In genomic region chr4:53747401-53747800, GRCh38 we compare ENCODE assay signal across 19 cellular contexts.
DNase-seq lines count a peak whose midpoint lies in the region; ATAC-seq and TF ChIP-seq lines count a peak whose summit lies in the region.
"Had no signal": no experiment of that assay in that cellular context is flagged by ENCODE, and none has a peak within 500 bp of the region (broad histone marks: within the 10 kb centered on the region; RNA-seq: fewer than 3 reads in every experiment).

No MANE protein-coding gene starts in this region.

- H3K4me3 ChIP-seq in DOHH2 (ENCODE audit: low read length) (peak overlapping the region; percentile 63), KMS-11 (IDR thresholded peaks at IDR 0.05; ENCODE audit: insufficient read depth, low read depth, low read length) (no peak overlapping the region)

- no peak for TF ChIP-seq CTCF in DOHH2 (IDR thresholded peaks at IDR 0.05; ENCODE audit: low read depth, low read length, poor library complexity, severe bottlenecking)
- no peak for TF ChIP-seq CTCF in KMS-11 (conservative IDR thresholded peaks at IDR 0.05; ENCODE audit: low read depth, low read length)
- TF ChIP-seq CTCF in activated B cell treated with CpG ODN at 0.5 μM for 24 hours (IDR thresholded peaks at IDR 0.05) = no peak
- TF ChIP-seq CTCF in glutamatergic neuron (IDR thresholded peaks at IDR 0.05; ENCODE audit: partially characterized antibody, unreplicated experiment) = no peak
- TF ChIP-seq CTCF in MCF 10A (IDR thresholded peaks at IDR 0.05; ENCODE audit: unreplicated experiment) = no peak

- H3K27ac Mint-ChIP-seq in activated B cell treated with CpG ODN at 0.5 μM for 24 hours (peak overlapping the region; percentile 70), naive B cell (peak overlapping the region in 2 of 6 donors; percentile 67 to 92), glutamatergic neuron (ENCODE audit: unreplicated experiment) (no peak overlapping the region), MCF 10A (ENCODE audit: low read depth, unreplicated experiment) (no peak overlapping the region)
- H3K27ac Mint-ChIP-seq: CD14-positive monocyte had no signal

- H3F3A ChIP-seq in DOHH2 (ENCODE audit: control insufficient read depth, insufficient read depth) = peaks cover 36% of the 10 kb centered on the region

- CTCF ChIA-PET in activated B cell treated with CpG ODN at 0.5 μM for 24 hours (lab: Charles Lee) = interaction anchor here (1.9 kb wide), 1 partner anchor 41 kb away, joined by 14 read pairs; no protein-coding TSS in a partner anchor
- CTCF ChIA-PET in MCF 10A (lab: Yijun Ruan, JAX) = interaction anchor here (1.0 to 1.8 kb wide), 2 partner anchors 41 to 44 kb away, joined by 4 to 5 read pairs; no protein-coding TSS in a partner anchor

- ATAC-seq in activated B cell treated with CpG ODN at 0.5 μM for 24 hours (ENCODE audit: low read depth) (no peak), naive B cell (ENCODE audit: low read depth in 2 of 2) (no peak), HG02970 (IDR thresholded peaks at IDR 0.05; ENCODE audit: low FRiP score, unreplicated experiment) (no peak)
- ATAC-seq: PC-3 had no signal

- POLR2A ChIA-PET in activated B cell treated with CpG ODN at 0.5 μM for 24 hours (lab: Charles Lee) (interaction anchor here (1.9 kb wide), 1 partner anchor 45 kb away, joined by 15 read pairs; no protein-coding TSS in a partner anchor), MCF 10A (lab: Yijun Ruan, JAX) (interaction anchor here (0.6 kb wide), 2 partner anchors 94 to 504 kb away, joined by 3 read pairs; no protein-coding TSS in a partner anchor)

- no TSS peak for BruUV-seq in MCF 10A (replicated peaks; lab: Mats Ljungman, UMichigan)

- DNase-seq in activated B cell treated with CpG ODN at 0.5 μM for 24 hours (no peak), naive B cell (no peak), NCI-H2171 (lab: John Stamatoyannopoulos, UW) (no peak), glutamatergic neuron (no peak), MCF 10A (ENCODE audit: unreplicated experiment) (no peak)
- DNase-seq: DMS53, NCI-H1092 treated with DMSO at 0.1 percent for 48 hours, NCI-H1436 treated with DMSO at 0.1 percent for 48 hours, NCI-H2029 treated with DMSO at 0.1 percent for 48 hours, NCI-H345, NCI-H524, NCI-H774, PC-3, Right ventricle myocardium superior, T-helper 2 cell had no signal

- no peaks in the 10 kb centered on the region for H3K9me2 ChIP-seq in DOHH2 (replicated peaks; ENCODE audit: control insufficient read depth, low read length)

- H4K20me1 ChIP-seq in DOHH2 (ENCODE audit: control insufficient read depth, insufficient read depth, low read depth, low read length) (no peaks in the 10 kb centered on the region), KMS-11 (ENCODE audit: insufficient read depth) (no peaks in the 10 kb centered on the region)

- H3K4me1 Mint-ChIP-seq in activated B cell treated with CpG ODN at 0.5 μM for 24 hours (peaks cover 66% of the 10 kb centered on the region), naive B cell (peaks cover 43 to 63% (median 52%) of the 10 kb centered on the region in 3 donors), glutamatergic neuron (ENCODE audit: low read depth, unreplicated experiment) (no peaks in the 10 kb centered on the region), MCF 10A (ENCODE audit: insufficient read depth, unreplicated experiment) (no peaks in the 10 kb centered on the region)

- H3K9ac ChIP-seq in KMS-11 = no peak overlapping the region

- H3K36me3 Mint-ChIP-seq in activated B cell treated with CpG ODN at 0.5 μM for 24 hours (ENCODE audit: low read depth) (no peaks in the 10 kb centered on the region), naive B cell (no peaks in the 10 kb centered on the region), glutamatergic neuron (ENCODE audit: unreplicated experiment) (no peaks in the 10 kb centered on the region), MCF 10A (ENCODE audit: insufficient read depth, unreplicated experiment) (no peaks in the 10 kb centered on the region)
- H3K36me3 Mint-ChIP-seq: CD14-positive monocyte had no signal

- H3K4me1 ChIP-seq in DOHH2 (ENCODE audit: control insufficient read depth, low read length) (peaks cover 97% of the 10 kb centered on the region), KMS-11 (ENCODE audit: low read depth, poor library complexity, severe bottlenecking) (peaks cover 28% of the 10 kb centered on the region)

- H3K79me2 ChIP-seq in DOHH2 (ENCODE audit: control insufficient read depth, low read length) = no peaks in the 10 kb centered on the region
- H3K79me2 ChIP-seq in KMS-11 (ENCODE audit: insufficient read depth, low read depth) = no peaks in the 10 kb centered on the region

- H3K9me3 Mint-ChIP-seq in activated B cell treated with CpG ODN at 0.5 μM for 24 hours = peaks cover 4% of the 10 kb centered on the region
- H3K9me3 Mint-ChIP-seq in naive B cell = peaks cover 0 to 23% (median 18%) of the 10 kb centered on the region in 7 donors
- H3K9me3 Mint-ChIP-seq in glutamatergic neuron (ENCODE audit: unreplicated experiment) = no peaks in the 10 kb centered on the region
- no peaks in the 10 kb centered on the region for H3K9me3 Mint-ChIP-seq in MCF 10A (ENCODE audit: unreplicated experiment)
- H3K9me3 Mint-ChIP-seq: CD14-positive monocyte had no signal

- H3K36me3 ChIP-seq in DOHH2 (ENCODE audit: control insufficient read depth, low read length) (peaks cover 8% of the 10 kb centered on the region), KMS-11 (ENCODE audit: insufficient read depth) (no peaks in the 10 kb centered on the region)

- H3K9me3 ChIP-seq in DOHH2 (ENCODE audit: control insufficient read depth, insufficient read depth, low read length) = peaks cover 14% of the 10 kb centered on the region; the same call in 1 of the 2 replicates

- H3K4me2 ChIP-seq in DOHH2 (ENCODE audit: low read length) (peak overlapping the region; percentile 78), KMS-11 (peak overlapping the region; percentile 37)

- intact Hi-C loops in activated B cell treated with CpG ODN at 0.5 μM for 24 hours (cut with micrococcal nuclease) (loop anchor here (5.0 to 10.0 kb wide), 2 partner anchors 317 to 380 kb away; partner anchors contain the start of genes CHIC2 and SCFD2), MCF 10A (cut with micrococcal nuclease) (no loop called here)

- H3K27me3 Mint-ChIP-seq in activated B cell treated with CpG ODN at 0.5 μM for 24 hours = no peaks in the 10 kb centered on the region
- H3K27me3 Mint-ChIP-seq in naive B cell = no peaks in the 10 kb centered on the region
- H3K27me3 Mint-ChIP-seq in glutamatergic neuron (ENCODE audit: unreplicated experiment) = no peaks in the 10 kb centered on the region
- no peaks in the 10 kb centered on the region for H3K27me3 Mint-ChIP-seq in MCF 10A (ENCODE audit: insufficient read depth, unreplicated experiment)

- H2AFZ ChIP-seq in KMS-11 (ENCODE audit: low read depth) = no peak overlapping the region

- H3K27ac ChIP-seq in DOHH2 (ENCODE audit: low read depth, low read length) (peak overlapping the region; percentile 97), KMS-11 (peak overlapping the region; percentile 36; the same call in 1 of the 2 replicates)

- H3K27me3 ChIP-seq in DOHH2 (ENCODE audit: control insufficient read depth, low read length) (no peaks in the 10 kb centered on the region), KMS-11 (ENCODE audit: insufficient read depth, low read depth) (no peaks in the 10 kb centered on the region)

- no peak overlapping the region for H3K4me3 Mint-ChIP-seq in activated B cell treated with CpG ODN at 0.5 μM for 24 hours
- H3K4me3 Mint-ChIP-seq in naive B cell = peak overlapping the region in 5 of 8 donors; percentile 24 to 71 (median 48)
- no peak overlapping the region for H3K4me3 Mint-ChIP-seq in glutamatergic neuron (ENCODE audit: unreplicated experiment)
- H3K4me3 Mint-ChIP-seq in MCF 10A (ENCODE audit: unreplicated experiment) = no peak overlapping the region
- H3K4me3 Mint-ChIP-seq: CD14-positive monocyte had no signal

Comparison
In these comparisons a context has a peak if more than half of its experiments do, and no peak if none do; other contexts are left out.
1. H3K4me3 Mint-ChIP-seq: peak in naive B cell (5 of 8); none in activated B cell treated with CpG ODN at 0.5 μM for 24 hours (single experiment), glutamatergic neuron (single experiment) and MCF 10A (single experiment).